8 cellular contexts compared by ENCODE assay signal in genomic region chr15:33021806-33022389, GRCh38.
DNase-seq lines count a peak whose midpoint lies in the region; ATAC-seq, FAIRE-seq and TF ChIP-seq lines count a peak whose summit lies in the region.

No MANE protein-coding gene starts in this region.

- H3K9me3 ChIP-seq in A673 (ENCODE audit: low read depth, low read length, poor library complexity, severe bottlenecking) (no peaks in the 10 kb centered on the region), K562 (replicated peaks; ENCODE audit: control insufficient read depth, insufficient read depth, low read depth, low read length) (no peaks in the 10 kb centered on the region)

- BruUV-seq in A673 (replicated peaks; lab: Mats Ljungman, UMichigan): no TSS peak
- no TSS peak for BruUV-seq in K562 (replicated peaks; lab: Mats Ljungman, UMichigan)

- CTCF ChIA-PET in A673 (lab: Charles Lee) (no interaction called here), K562 (lab: Yijun Ruan, JAX; ENCODE audit: low intra/inter-chr PET ratio) (interaction anchor here (0.6 to 1.3 kb wide), 2 partner anchors 110 to 679 kb away, joined by 3 read pairs; no protein-coding TSS in a partner anchor)
- CTCF ChIA-PET in activated CD4-positive, alpha-beta memory T cell treated with anti-CD3 and anti-CD28 coated beads for 36 hours (lab: Charles Lee): interaction anchor here (0.5 to 4.1 kb wide), 7 partner anchors 38 to 679 kb away, joined by 3 to 15 read pairs (median 3); no protein-coding TSS in a partner anchor

- H2AFZ ChIP-seq in K562 (ENCODE audit: low read depth, low read length): no peak overlapping the region

- TF ChIP-seq CTCF in A673 (conservative IDR thresholded peaks at IDR 0.05; ENCODE audit: low read depth, low read length) (peak; percentile 71), K562 (IDR thresholded peaks at IDR 0.05 in 2 of 3, conservative IDR thresholded peaks at IDR 0.05 in 1 of 3; ENCODE audit: insufficient read depth in 2 of 3, low read depth in 1 of 3, low read length in 3 of 3) (peak; percentile 34 to 63 (median 47); a peak in 5 of 6 replicates)

- DNase-seq in A673 (ENCODE audit: low spot score) (peak; percentile 66), GM12891 (ENCODE audit: insufficient read length, low spot score) (peak; percentile 30), NCI-H2227 treated with DMSO at 0.1 percent for 48 hours (lab: John Stamatoyannopoulos, UW) (peak; percentile 11), K562 (ENCODE audit: extremely low read depth in 1 of 4, low spot score in 3 of 4) (peak; percentile 39 to 54 (median 50)), inferior parietal cortex (ENCODE audit: extremely low spot score) (peak; percentile 85), urothelium cell line (ENCODE audit: low spot score) (peak; percentile 60)
- no peak for DNase-seq in stimulated activated naive CD4-positive, alpha-beta T cell treated with Interleukin-2 at 50 U/mL for 16 hours (lab: John Stamatoyannopoulos, UW)
- no peak for DNase-seq in activated CD4-positive, alpha-beta memory T cell treated with anti-CD3 and anti-CD28 coated beads for 36 hours

- H3K27me3 ChIP-seq in A673 (replicated peaks; ENCODE audit: insufficient read depth, low read depth, low read length, poor library complexity) (no peaks in the 10 kb centered on the region), K562 (ENCODE audit: control insufficient read depth in 2 of 2, insufficient read depth in 2 of 2, low read length in 2 of 2) (peaks cover 0 to 7% of the 10 kb centered on the region in 2 experiments; a peak in 1 of 5 replicates)

- H3K27me3 Mint-ChIP-seq in activated CD4-positive, alpha-beta memory T cell treated with anti-CD3 and anti-CD28 coated beads for 36 hours: no peaks in the 10 kb centered on the region

- H3K36me3 Mint-ChIP-seq in activated CD4-positive, alpha-beta memory T cell treated with anti-CD3 and anti-CD28 coated beads for 36 hours: no peaks in the 10 kb centered on the region

- H3K4me1 ChIP-seq in A673 (ENCODE audit: insufficient read depth, low read length, poor library complexity, severe bottlenecking) (no peaks in the 10 kb centered on the region), K562 (replicated peaks in 1 of 2; ENCODE audit: control insufficient read depth in 2 of 2, insufficient read depth in 2 of 2, low read length in 2 of 2) (no peaks in the 10 kb centered on the region; a peak in 2 of 5 replicates)

- no peaks in the 10 kb centered on the region for H4K20me1 ChIP-seq in K562 (replicated peaks; ENCODE audit: control insufficient read depth, insufficient read depth, low read length)

- TF ChIP-seq POLR2A in GM12891 (IDR thresholded peaks at IDR 0.05; ENCODE audit: low read depth, low read length) (no peak), K562 (conservative IDR thresholded peaks at IDR 0.05) (no peak)

- H3K4me3 Mint-ChIP-seq in activated CD4-positive, alpha-beta memory T cell treated with anti-CD3 and anti-CD28 coated beads for 36 hours: no peak overlapping the region

- POLR2A ChIA-PET in A673 (lab: Charles Lee; ENCODE audit: low non-redundant PET): no interaction called here
- POLR2A ChIA-PET in K562 (lab: Yijun Ruan, JAX): no interaction called here
- POLR2A ChIA-PET in activated CD4-positive, alpha-beta memory T cell treated with anti-CD3 and anti-CD28 coated beads for 36 hours (lab: Charles Lee): no interaction called here

- TF ChIP-seq EP300 in K562 (IDR thresholded peaks at IDR 0.05; ENCODE audit: low read length): no peak

- no peaks in the 10 kb centered on the region for H3K4me1 Mint-ChIP-seq in activated CD4-positive, alpha-beta memory T cell treated with anti-CD3 and anti-CD28 coated beads for 36 hours (ENCODE audit: low read depth)

- peak in 1 of 2 experiments; percentile 37; a peak in 2 of 4 replicates for TF ChIP-seq RAD21 in K562 (CRISPR knock-in tag; conservative IDR thresholded peaks at IDR 0.05 in 1 of 2, IDR thresholded peaks at IDR 0.05 in 1 of 2)

- no peaks in the 10 kb centered on the region for H3K36me3 ChIP-seq in A673 (ENCODE audit: insufficient read depth, low read length, poor library complexity, severe bottlenecking)
- H3K36me3 ChIP-seq in K562 (ENCODE audit: control insufficient read depth, insufficient read depth, low read length): no peaks in the 10 kb centered on the region

- H3K27ac ChIP-seq in A673 (ENCODE audit: low read depth, low read length, poor library complexity, severe bottlenecking) (no peak overlapping the region), K562 (ENCODE audit: extremely low read depth, low read depth, low read length) (no peak overlapping the region)

- intact Hi-C loops in A673 (cut with micrococcal nuclease; ENCODE audit: unreplicated experiment) (loop anchor here (1.0 to 5.0 kb wide), 2 partner anchors 65 to 110 kb away; no protein-coding TSS in a partner anchor), K562 (cut with micrococcal nuclease) (loop anchor here (10.0 kb wide), 1 partner anchor 53 kb away; no protein-coding TSS in a partner anchor)
- intact Hi-C loops in activated CD4-positive, alpha-beta memory T cell treated with anti-CD3 and anti-CD28 coated beads for 36 hours (cut with micrococcal nuclease): no loop called here

- 3% methylated on average over 4 of the region's 4 CpGs for WGBS in K562 (ENCODE audit: insufficient coverage, low coverage, missing lambda C conversion rate)

- no peak for FAIRE-seq in GM12891 (lab: Jason Lieb, UNC)
- FAIRE-seq in K562 (lab: Jason Lieb, UNC): peak; percentile 69
- FAIRE-seq in urothelium cell line (lab: Jason Lieb, UNC): no peak

- peak; percentile 73 for ATAC-seq in K562

- no peak overlapping the region for H3K27ac Mint-ChIP-seq in activated CD4-positive, alpha-beta memory T cell treated with anti-CD3 and anti-CD28 coated beads for 36 hours

- in situ Hi-C loops in K562 (cut with MboI): no loop called here

- no peaks in the 10 kb centered on the region for H3K9me1 ChIP-seq in K562 (ENCODE audit: control insufficient read depth, insufficient read depth, low read length)

- H3K9ac ChIP-seq in K562 (ENCODE audit: insufficient read depth in 1 of 2, low read depth in 2 of 2, low read length in 2 of 2): no peak overlapping the region

- no peak overlapping the region for H3K4me2 ChIP-seq in K562 (ENCODE audit: insufficient read depth, low read length)

- H3K4me3 ChIP-seq in A673 (ENCODE audit: low read depth, low read length, poor library complexity, severe bottlenecking) (no peak overlapping the region), K562 (no peak overlapping the region)

- H3K79me2 ChIP-seq in K562 (ENCODE audit: control insufficient read depth, insufficient read depth, low read length): no peaks in the 10 kb centered on the region

- no peaks in the 10 kb centered on the region for H3K9me3 Mint-ChIP-seq in activated CD4-positive, alpha-beta memory T cell treated with anti-CD3 and anti-CD28 coated beads for 36 hours

TF ChIP-seq in GM12891, 5 proteins besides CTCF, POLR2A, EP300 and RAD21:
- TF ChIP-seq SPI1 (IDR thresholded peaks at IDR 0.05; ENCODE audit: low read depth, low read length) (no peak), POU2F2 (IDR thresholded peaks at IDR 0.05; ENCODE audit: low read depth, low read length) (no peak), TAF1 (IDR thresholded peaks at IDR 0.05; ENCODE audit: low read depth, low read length) (no peak), POLR2AphosphoS5 (IDR thresholded peaks at IDR 0.05; ENCODE audit: low read depth, low read length) (no peak), PAX5 (IDR thresholded peaks at IDR 0.05; ENCODE audit: insufficient read depth, low read length, severe bottlenecking) (no peak)

TF ChIP-seq in K562, 482 proteins besides CTCF, POLR2A, EP300 and RAD21:
- TF ChIP-seq ZC3H8 (IDR thresholded peaks at IDR 0.05) (no peak), SMC3 (conservative IDR thresholded peaks at IDR 0.05; ENCODE audit: insufficient read depth, low read depth, low read length) (0 out of 2 replicates have a peak, but pooled peaks have one; percentile 22)
TF ChIP-seq in K562: peak in this region for 1.

Comparison
In these comparisons a context has a peak if more than half of its experiments do, and no peak if none do; other contexts are left out.
1. DNase-seq: peak in A673 (single experiment), GM12891 (single experiment), NCI-H2227 treated with DMSO at 0.1 percent for 48 hours (single experiment), K562 (4 of 4), inferior parietal cortex (single experiment) and urothelium cell line (single experiment); none in stimulated activated naive CD4-positive, alpha-beta T cell treated with Interleukin-2 at 50 U/mL for 16 hours (single experiment) and activated CD4-positive, alpha-beta memory T cell treated with anti-CD3 and anti-CD28 coated beads for 36 hours (single experiment).